Comparison of ENCODE assay signal across 8 cellular contexts in the genomic region with DNA sequence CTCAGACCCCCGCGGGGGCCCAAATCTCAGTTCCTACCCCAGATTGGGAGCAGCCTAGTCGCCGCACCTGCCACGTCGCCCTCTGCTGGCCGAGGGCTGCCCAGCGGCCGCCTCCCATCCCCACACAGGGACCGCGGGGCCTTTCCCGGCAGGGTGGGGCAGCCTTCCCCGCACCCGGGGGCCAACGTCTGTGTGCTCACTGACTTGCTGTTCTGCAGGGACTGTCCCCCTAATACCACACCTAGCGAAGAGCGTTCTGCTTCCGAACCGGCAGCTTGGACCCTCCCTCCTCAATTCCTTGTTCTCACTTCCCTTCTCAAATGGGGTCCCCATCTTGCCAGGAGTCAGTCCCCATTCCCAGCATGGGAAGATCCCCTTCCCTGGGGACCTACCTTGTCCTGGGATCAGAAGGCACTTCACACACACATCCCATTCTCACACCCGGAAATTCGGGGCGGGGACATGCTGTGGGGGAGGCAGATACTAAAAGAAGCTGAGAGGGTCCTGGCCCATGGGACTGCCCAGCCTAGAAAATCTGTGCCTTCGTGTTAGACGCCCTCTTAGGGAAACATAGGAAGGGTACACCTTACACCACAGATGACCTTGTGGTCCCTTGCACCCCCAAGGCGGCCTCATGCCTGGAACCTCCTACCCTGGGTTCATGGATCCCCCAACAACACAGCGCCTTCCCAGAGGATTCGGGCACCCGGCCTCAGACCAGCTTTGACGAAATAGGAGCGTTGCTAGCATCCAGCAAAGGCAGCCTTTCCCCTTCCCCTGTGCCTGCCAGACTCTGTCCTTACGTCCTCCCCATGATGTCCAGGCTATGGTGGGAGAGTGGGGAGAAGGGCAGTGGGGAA. TPM values are rescaled to one million over a fixed set of nuclear protein-coding genes. Genes with fewer than 3 reads are reported as not detected.
DNase-seq lines count a peak whose midpoint lies in the region; ATAC-seq lines count a peak whose summit lies in the region.

No MANE protein-coding gene starts in this region.

- CTCF ChIA-PET in activated naive CD4-positive, alpha-beta T cell treated with anti-CD3 and anti-CD28 coated beads for 36 hours (lab: Charles Lee) = interaction anchor here (0.6 to 4.7 kb wide), 13 partner anchors 11 to 108 kb away, joined by 3 to 25 read pairs (median 5); no protein-coding TSS in a partner anchor

- H3K9me3 Mint-ChIP-seq in activated naive CD4-positive, alpha-beta T cell treated with anti-CD3 and anti-CD28 coated beads for 36 hours = no peaks in the 10 kb centered on the region

- H3K4me3 ChIP-seq in right cardiac atrium (ENCODE audit: low read length) = peak overlapping the region; percentile 10
- H3K4me3 ChIP-seq in skin epidermis = no peak overlapping the region

- intact Hi-C loops in activated naive CD4-positive, alpha-beta T cell treated with anti-CD3 and anti-CD28 coated beads for 36 hours (cut with micrococcal nuclease) = loop anchor here (1.0 to 2.0 kb wide), 2 partner anchors 29 to 31 kb away; no protein-coding TSS in a partner anchor
- intact Hi-C loops in right cardiac atrium (cut with DNase I) = no loop called here

- H3K4me3 Mint-ChIP-seq in activated naive CD4-positive, alpha-beta T cell treated with anti-CD3 and anti-CD28 coated beads for 36 hours = peak overlapping the region; percentile 14

- H3K4me1 ChIP-seq in right cardiac atrium (ENCODE audit: control insufficient read depth, insufficient read depth, low read length) = peaks cover 18% of the 10 kb centered on the region

- no peak overlapping the region for H3K27ac Mint-ChIP-seq in activated naive CD4-positive, alpha-beta T cell treated with anti-CD3 and anti-CD28 coated beads for 36 hours

- no peaks in the 10 kb centered on the region for H3K27me3 ChIP-seq in right cardiac atrium (ENCODE audit: control insufficient read depth, insufficient read depth)

- 26% methylated on average over 31 of the region's 31 CpGs for WGBS in right cardiac atrium

- no peaks in the 10 kb centered on the region for H3K27me3 Mint-ChIP-seq in activated naive CD4-positive, alpha-beta T cell treated with anti-CD3 and anti-CD28 coated beads for 36 hours (ENCODE audit: low read depth)

- no peaks in the 10 kb centered on the region for H3K9me3 ChIP-seq in right cardiac atrium (ENCODE audit: control insufficient read depth, low read length)

- no peaks in the 10 kb centered on the region for H3K36me3 Mint-ChIP-seq in activated naive CD4-positive, alpha-beta T cell treated with anti-CD3 and anti-CD28 coated beads for 36 hours (ENCODE audit: low read depth)

- ATAC-seq in right cardiac atrium = peak; percentile 72 to 73
- ATAC-seq in GM21390 (IDR thresholded peaks at IDR 0.05; ENCODE audit: unreplicated experiment) = no peak

- peak; percentile 68 for DNase-seq in ELF-1 (ENCODE audit: low read depth, low spot score)
- DNase-seq in RPMI8226 = peak; percentile 55
- DNase-seq in activated naive CD4-positive, alpha-beta T cell treated with anti-CD3 and anti-CD28 coated beads for 36 hours = peak; percentile 70
- peak; percentile 74 to 92 (median 91) for DNase-seq in right cardiac atrium
- DNase-seq in NCI-H2029 treated with DMSO at 0.1 percent for 48 hours (lab: John Stamatoyannopoulos, UW) = no peak
- DNase-seq in T1000 (lab: John Stamatoyannopoulos, UW) = no peak

- H3K27ac ChIP-seq in right cardiac atrium (ENCODE audit: low read length) = peak overlapping the region; percentile 86
- peak overlapping the region in 12 of 21 experiments; percentile 2 to 81 (median 65) for H3K27ac ChIP-seq in skin epidermis

- H3K4me1 Mint-ChIP-seq in activated naive CD4-positive, alpha-beta T cell treated with anti-CD3 and anti-CD28 coated beads for 36 hours (ENCODE audit: low read depth) = peaks cover 17% of the 10 kb centered on the region

RNA-seq across cellular contexts. Expression of gene ACVRL1, which starts 16.4 kb away (rescaled TPM):
- total RNA-seq in activated naive CD4-positive, alpha-beta T cell treated with anti-CD3 and anti-CD28 coated beads for 36 hours = not detected
- 10 to 100 TPM; 19.8 to 38.8 (median 28.7) TPM for total RNA-seq in right cardiac atrium
- polyA plus RNA-seq in right cardiac atrium = 18.7 TPM

RNA-seq across cellular contexts. Expression of gene ACVR1B, which starts 27.8 kb away (rescaled TPM):
- total RNA-seq in activated naive CD4-positive, alpha-beta T cell treated with anti-CD3 and anti-CD28 coated beads for 36 hours = 1 to 10 TPM; 8.7 to 9.1 TPM
- 10 to 100 TPM; 14.6 to 19.4 (median 16.3) TPM for total RNA-seq in right cardiac atrium
- 15.2 TPM for polyA plus RNA-seq in right cardiac atrium

RNA-seq across cellular contexts. Expression of gene ANKRD33, which starts 35.8 kb away (rescaled TPM):
- not detected for total RNA-seq in activated naive CD4-positive, alpha-beta T cell treated with anti-CD3 and anti-CD28 coated beads for 36 hours
- not detected for total RNA-seq in right cardiac atrium
- polyA plus RNA-seq in right cardiac atrium = not detected

Comparison
In these comparisons a context has a peak if more than half of its experiments do, and no peak if none do; other contexts are left out.
1. DNase-seq: peak in ELF-1 (single experiment), RPMI8226 (single experiment), activated naive CD4-positive, alpha-beta T cell treated with anti-CD3 and anti-CD28 coated beads for 36 hours (single experiment) and right cardiac atrium (3 of 3); none in NCI-H2029 treated with DMSO at 0.1 percent for 48 hours (single experiment) and T1000 (single experiment).
2. RNA of gene ACVRL1, which starts 16.4 kb away (total RNA-seq): 19.8 to 38.8 TPM in right cardiac atrium; not detected in activated naive CD4-positive, alpha-beta T cell treated with anti-CD3 and anti-CD28 coated beads for 36 hours; every median in the first group is over 10 times any median in the second.